Comparison of ENCODE assay signal across 7 cellular contexts in genomic region chr17:66304304-66305174, GRCh38. TPM values are rescaled to one million over a fixed set of nuclear protein-coding genes. Genes with fewer than 3 reads are reported as not detected.
A peak's percentile ranks its signal among the peaks of the same experiment; 100 is the strongest.
DNase-seq lines count a peak whose midpoint lies in the region; ATAC-seq and TF ChIP-seq lines count a peak whose summit lies in the region.

No MANE protein-coding gene starts in this region.

- no peak for TF ChIP-seq POLR2A in stomach (IDR thresholded peaks at IDR 0.05)

- no peak for TF ChIP-seq EP300 in stomach (IDR thresholded peaks at IDR 0.05)

- intact Hi-C loops in stomach (cut with DNase I; ENCODE audit: low total_unique reads): no loop called here

- peak; percentile 41 for DNase-seq in NCI-H345 treated with DMSO at 0.1 percent for 48 hours (lab: John Stamatoyannopoulos, UW; ENCODE audit: unreplicated experiment)
- DNase-seq in adipocyte (ENCODE audit: low read depth): peak; percentile 41
- DNase-seq in islet precursor cell: peak; percentile 61
- DNase-seq in stomach: no peak
- DNase-seq in NOMO-1 (lab: John Stamatoyannopoulos, UW; ENCODE audit: unreplicated experiment in 2 of 2): no peak

- peaks cover 8% of the 10 kb centered on the region for H3K36me3 ChIP-seq in adipocyte (ENCODE audit: control insufficient read depth, insufficient read depth, low read length, severe bottlenecking)
- H3K36me3 ChIP-seq in stomach: no peaks in the 10 kb centered on the region

- no peaks in the 10 kb centered on the region for H3K9me3 ChIP-seq in adipocyte (ENCODE audit: control insufficient read depth, low read length)
- no peaks in the 10 kb centered on the region for H3K9me3 ChIP-seq in stomach

- H3K27ac ChIP-seq in stomach: peak overlapping the region; percentile 11 to 89 (median 84)

- ATAC-seq in GM21786 (IDR thresholded peaks at IDR 0.05; ENCODE audit: unreplicated experiment): no peak

- no peak for TF ChIP-seq CTCF in stomach (IDR thresholded peaks at IDR 0.05)

- H3K27me3 ChIP-seq in adipocyte (replicated peaks; ENCODE audit: control insufficient read depth, insufficient read depth, low read length) (no peaks in the 10 kb centered on the region), stomach (no peaks in the 10 kb centered on the region)

- H3K4me1 ChIP-seq in adipocyte (ENCODE audit: control insufficient read depth, insufficient read depth, low read length) (peaks cover 42% of the 10 kb centered on the region), stomach (peaks cover 12 to 56% (median 41%) of the 10 kb centered on the region in 4 donors)

- 42 to 57% (median 51%) methylated on average over 14 of the region's 14 CpGs for WGBS in stomach, 5 donors

- H3K4me3 ChIP-seq in GM08714 (ENCODE audit: low read length): peak overlapping the region; percentile 40; the same call in 1 of the 2 replicates
- H3K4me3 ChIP-seq in adipocyte (ENCODE audit: low read length): peak overlapping the region; percentile 90
- H3K4me3 ChIP-seq in stomach: peak overlapping the region; percentile 74 to 95 (median 92)

- peak overlapping the region; percentile 84 for H3K9ac ChIP-seq in adipocyte (ENCODE audit: low read length)

RNA-seq across cellular contexts. Expression of gene PRKCA, which starts 2.1 kb away (rescaled TPM):
- 10 to 100 TPM; 11.6 to 41.1 (median 14.0) TPM for total RNA-seq in stomach
- 1 to 10 TPM; 2.1 to 4.6 (median 4.1) TPM for polyA plus RNA-seq in stomach

Comparison
In these comparisons a context has a peak if more than half of its experiments do, and no peak if none do; other contexts are left out.
1. H3K4me3 ChIP-seq: peak in every context shown above with its lines; median percentile 92 in stomach; 90 in adipocyte; 40 in GM08714.
2. DNase-seq: peak in NCI-H345 treated with DMSO at 0.1 percent for 48 hours (single experiment), adipocyte (single experiment) and islet precursor cell (single experiment); none in stomach (single experiment) and NOMO-1 (0 of 2).